21 cellular contexts compared by ENCODE assay signal in the genomic region with DNA sequence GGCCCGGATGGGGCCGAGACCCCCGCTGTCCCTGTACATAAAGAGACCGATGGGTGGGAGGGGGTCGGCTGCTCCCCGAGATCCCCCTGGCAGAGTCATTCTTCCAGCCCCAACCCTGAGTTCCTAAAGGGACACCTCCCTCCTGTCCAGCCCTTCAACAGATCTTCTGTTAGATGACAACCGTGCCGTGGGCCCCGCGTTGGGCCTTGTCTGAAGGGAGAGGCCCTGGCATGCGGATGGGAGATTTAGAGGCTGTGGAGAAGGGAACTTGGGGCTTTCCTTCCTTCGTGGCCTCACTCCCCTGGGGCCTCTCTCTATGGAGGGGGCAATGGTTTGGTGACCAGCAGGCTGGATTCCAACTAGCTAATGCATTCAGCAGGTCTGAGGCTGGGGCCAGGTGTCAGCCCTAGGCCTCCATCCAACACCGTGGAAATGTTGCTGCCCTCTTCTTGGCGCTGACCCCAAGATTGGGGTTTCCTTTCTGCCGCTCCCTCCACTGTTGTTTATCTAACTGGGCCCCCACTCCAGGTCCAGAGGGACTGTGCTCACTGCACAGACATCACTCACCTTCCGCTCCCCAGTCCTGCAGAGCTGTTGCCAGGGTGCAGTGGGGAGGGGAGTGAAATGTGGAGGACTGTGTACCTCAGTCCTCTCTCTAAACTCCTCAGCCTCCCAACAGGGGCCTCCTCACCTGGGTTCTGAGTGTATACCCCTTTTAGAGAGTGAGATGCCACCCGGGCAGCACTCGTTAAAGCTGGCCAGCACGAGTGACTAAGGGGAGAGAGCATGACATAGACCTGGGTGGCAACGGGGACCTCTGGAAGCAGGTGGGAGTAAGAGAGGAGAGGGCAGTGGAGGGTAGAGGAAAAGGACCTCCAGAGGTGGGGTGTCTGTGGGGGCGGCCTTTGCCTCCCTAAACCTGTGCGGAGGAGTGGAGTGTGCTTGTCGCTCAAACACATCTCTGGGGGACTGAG. TPM values are rescaled to one million over a fixed set of nuclear protein-coding genes. Genes with fewer than 3 reads are reported as not detected.
A peak's percentile ranks its signal among the peaks of the same experiment; 100 is the strongest.
DNase-seq lines count a peak whose midpoint lies in the region; ATAC-seq and TF ChIP-seq lines count a peak whose summit lies in the region.
"Had no signal": no experiment of that assay in that cellular context is flagged by ENCODE, and none has a peak within 500 bp of the region (broad histone marks: within the 10 kb centered on the region; RNA-seq: fewer than 3 reads in every experiment).

No MANE protein-coding gene starts in this region.

- no peaks in the 10 kb centered on the region for H3K36me3 ChIP-seq in GM23338 (ENCODE audit: insufficient read depth)
- H3K36me3 ChIP-seq: adrenal gland, spleen, stomach had no signal

- intact Hi-C loops in activated T-helper 2 cell treated with anti-CD3 and anti-CD28 coated beads, Interferon-gamma antibody, Interleukin-2, Interleukin-4, amounts not matched to agents 10 μg/mL and 5 μg/mL and 100 μg/mL, durations not matched to agents 14 hours and 24 hours and 36 hours (cut with micrococcal nuclease): loop anchor here (2.0 kb wide), 1 partner anchor 36 kb away; a partner anchor contains a TSS

- H3K4me2 ChIP-seq in GM23338: peak overlapping the region; percentile 71; the same call in 1 of the 2 replicates

- POLR2A ChIA-PET in naive thymus-derived CD8-positive, alpha-beta T cell (lab: Charles Lee): interaction anchor here (1.0 kb wide), 1 partner anchor 20 kb away, joined by 5 read pairs; no protein-coding TSS in a partner anchor

- ATAC-seq in GM23338 (no peak), GM21515 (IDR thresholded peaks at IDR 0.05; ENCODE audit: unreplicated experiment) (no peak)
- ATAC-seq in naive thymus-derived CD8-positive, alpha-beta T cell: no peak

- DNase-seq in GM23338 (ENCODE audit: low spot score) (no peak), mucosa of gallbladder (ENCODE audit: low spot score) (no peak)
- no peak for DNase-seq in activated T-helper 2 cell treated with anti-CD3 and anti-CD28 coated beads, Interferon-gamma antibody, Interleukin-2, Interleukin-4, amounts not matched to agents 10 μg/mL and 5 μg/mL and 100 μg/mL, durations not matched to agents 14 hours and 24 hours and 36 hours (ENCODE audit: low spot score)
- no peak for DNase-seq in naive thymus-derived CD8-positive, alpha-beta T cell
- no peak for DNase-seq in activated CD4-positive, alpha-beta T cell treated with anti-CD3 and anti-CD28 coated beads, Interleukin-2, amount 50 U/mL, for 1 hour
- DNase-seq: activated CD8-positive, alpha-beta memory T cell treated with anti-CD3 and anti-CD28 coated beads, Interleukin-2, amount 50 U/mL, for 4 hours; activated effector memory CD4-positive, alpha-beta T cell treated with anti-CD3 and anti-CD28 coated beads, Interleukin-2, amount 50 U/mL, for 16 hours; adrenal gland; CD4-positive, alpha-beta T cell; mammary epithelial cell; NCI-H1436 treated with DMSO at 0.1 percent for 48 hours; NCI-H510A treated with DMSO at 0.1 percent for 48 hours; spleen; stomach; WERI-Rb-1 had no signal

- H3K27me3 ChIP-seq in GM23338 (ENCODE audit: insufficient read depth): peaks cover 35% of the 10 kb centered on the region

- H3K27ac ChIP-seq in GM23338 (ENCODE audit: low read depth): no peak overlapping the region
- H3K27ac ChIP-seq: adrenal gland, SK-N-MC, spleen, stomach had no signal

- no peaks in the 10 kb centered on the region for H3K9me3 Mint-ChIP-seq in GM23338
- H3K9me3 Mint-ChIP-seq in activated T-helper 2 cell treated with anti-CD3 and anti-CD28 coated beads, Interferon-gamma antibody, Interleukin-2, Interleukin-4, amounts not matched to agents 10 μg/mL and 5 μg/mL and 100 μg/mL, durations not matched to agents 14 hours and 24 hours and 36 hours: no peaks in the 10 kb centered on the region
- H3K9me3 Mint-ChIP-seq in naive thymus-derived CD8-positive, alpha-beta T cell: no peaks in the 10 kb centered on the region
- H3K9me3 Mint-ChIP-seq: CD4-positive, alpha-beta T cell; dendritic cell treated with granulocyte-macrophage colony-stimulating factor and Interleukin-4, amounts not matched to agents 40 ng/mL and 50 ng/mL, for 4 days; type B pancreatic cell had no signal

- TF ChIP-seq CTCF in GM23338 (conservative IDR thresholded peaks at IDR 0.05; ENCODE audit: low read depth in 2 of 2): no peak

- H3K27ac Mint-ChIP-seq in GM23338: no peak overlapping the region
- H3K27ac Mint-ChIP-seq in activated T-helper 2 cell treated with anti-CD3 and anti-CD28 coated beads, Interferon-gamma antibody, Interleukin-2, Interleukin-4, amounts not matched to agents 10 μg/mL and 5 μg/mL and 100 μg/mL, durations not matched to agents 14 hours and 24 hours and 36 hours: no peak overlapping the region
- H3K27ac Mint-ChIP-seq in naive thymus-derived CD8-positive, alpha-beta T cell: peak overlapping the region in 1 of 10 donors; percentile 9
- H3K27ac Mint-ChIP-seq: CD4-positive, alpha-beta T cell; dendritic cell treated with granulocyte-macrophage colony-stimulating factor and Interleukin-4, amounts not matched to agents 40 ng/mL and 50 ng/mL, for 4 days; type B pancreatic cell had no signal

- peaks cover 9% of the 10 kb centered on the region for H3K4me1 Mint-ChIP-seq in GM23338
- H3K4me1 Mint-ChIP-seq in activated T-helper 2 cell treated with anti-CD3 and anti-CD28 coated beads, Interferon-gamma antibody, Interleukin-2, Interleukin-4, amounts not matched to agents 10 μg/mL and 5 μg/mL and 100 μg/mL, durations not matched to agents 14 hours and 24 hours and 36 hours (ENCODE audit: low read depth): peaks cover 1% of the 10 kb centered on the region
- peaks cover 5 to 8% (median 6%) of the 10 kb centered on the region in 4 donors for H3K4me1 Mint-ChIP-seq in naive thymus-derived CD8-positive, alpha-beta T cell

- H3K4me3 ChIP-seq in GM23338: peak overlapping the region; percentile 42; the same call in 1 of the 2 replicates
- H3K4me3 ChIP-seq: SK-N-MC had no signal

- H3F3A ChIP-seq in GM23338 (replicated peaks; ENCODE audit: low read depth): 0 out of 2 replicates have a peak, but pooled peaks cover 8% of the 10 kb centered on the region

- H3K36me3 Mint-ChIP-seq in GM23338 (ENCODE audit: low read depth): peaks cover 6% of the 10 kb centered on the region; the same call in 2 of the 3 replicates
- no peaks in the 10 kb centered on the region for H3K36me3 Mint-ChIP-seq in activated T-helper 2 cell treated with anti-CD3 and anti-CD28 coated beads, Interferon-gamma antibody, Interleukin-2, Interleukin-4, amounts not matched to agents 10 μg/mL and 5 μg/mL and 100 μg/mL, durations not matched to agents 14 hours and 24 hours and 36 hours (ENCODE audit: low read depth)
- peaks cover 0 to 2% (median 0%) of the 10 kb centered on the region in 3 donors for H3K36me3 Mint-ChIP-seq in naive thymus-derived CD8-positive, alpha-beta T cell
- H3K36me3 Mint-ChIP-seq: type B pancreatic cell had no signal

- no peaks in the 10 kb centered on the region for H3K9me2 ChIP-seq in GM23338 (ENCODE audit: insufficient read depth)

- no peak overlapping the region for H2AFZ ChIP-seq in GM23338

- H4K20me1 ChIP-seq in GM23338 (replicated peaks; ENCODE audit: insufficient read depth): no peaks in the 10 kb centered on the region

- peaks cover 30% of the 10 kb centered on the region for H3K27me3 Mint-ChIP-seq in GM23338 (ENCODE audit: insufficient read depth, low read depth, poor library complexity)
- peaks cover 57% of the 10 kb centered on the region for H3K27me3 Mint-ChIP-seq in activated T-helper 2 cell treated with anti-CD3 and anti-CD28 coated beads, Interferon-gamma antibody, Interleukin-2, Interleukin-4, amounts not matched to agents 10 μg/mL and 5 μg/mL and 100 μg/mL, durations not matched to agents 14 hours and 24 hours and 36 hours (ENCODE audit: low read depth)
- peaks cover 29 to 67% (median 48%) of the 10 kb centered on the region in 5 donors for H3K27me3 Mint-ChIP-seq in naive thymus-derived CD8-positive, alpha-beta T cell

- no peaks in the 10 kb centered on the region for H3K79me2 ChIP-seq in GM23338 (replicated peaks; ENCODE audit: insufficient read depth)

- no peaks in the 10 kb centered on the region for H3K4me1 ChIP-seq in GM23338 (ENCODE audit: insufficient read depth)

- 0 out of 3 replicates have a peak overlapping the region, but pooled peaks have one; percentile 20 for H3K4me3 Mint-ChIP-seq in GM23338
- peak overlapping the region; percentile 19 for H3K4me3 Mint-ChIP-seq in activated T-helper 2 cell treated with anti-CD3 and anti-CD28 coated beads, Interferon-gamma antibody, Interleukin-2, Interleukin-4, amounts not matched to agents 10 μg/mL and 5 μg/mL and 100 μg/mL, durations not matched to agents 14 hours and 24 hours and 36 hours (ENCODE audit: low read depth)
- H3K4me3 Mint-ChIP-seq in naive thymus-derived CD8-positive, alpha-beta T cell: peak overlapping the region in 9 of 10 donors; percentile 12 to 58 (median 49)
- H3K4me3 Mint-ChIP-seq: CD4-positive, alpha-beta T cell; dendritic cell treated with granulocyte-macrophage colony-stimulating factor and Interleukin-4, amounts not matched to agents 40 ng/mL and 50 ng/mL, for 4 days; type B pancreatic cell had no signal

RNA-seq across cellular contexts. Expression of a gene that starts 6.7 kb away (rescaled TPM):
- total RNA-seq in GM23338 (2014; rRNA removed; shearing (Covaris generic)): 11.5 and 14.6 TPM in 2 replicates
- polyA plus RNA-seq in GM23338 (2016; fragmentation: Nextera tagmentation; extraction: Ambion mirVana): 0.91 and 1.5 TPM in 2 replicates
- total RNA-seq in activated T-helper 2 cell treated with anti-CD3 and anti-CD28 coated beads, Interferon-gamma antibody, Interleukin-2, Interleukin-4, amounts not matched to agents 10 μg/mL and 5 μg/mL and 100 μg/mL, durations not matched to agents 14 hours and 24 hours and 36 hours: 0.05 TPM in 1 of 2 replicates, not detected in the other
- not detected for total RNA-seq in naive thymus-derived CD8-positive, alpha-beta T cell
- not detected for polyA plus RNA-seq in naive thymus-derived CD8-positive, alpha-beta T cell
- 0.12 TPM for total RNA-seq in mucosa of gallbladder
- total RNA-seq: CD4-positive, alpha-beta T cell; mammary epithelial cell; MCF 10A; T-helper 2 cell treated with Interferon-gamma antibody and Interleukin-4, amounts not matched to agents 100 ng/mL and 5 ng/mL, for 36 hours had no signal

RNA-seq across cellular contexts. Expression of a gene that starts 11.6 kb away (rescaled TPM):
- 19.8 and 25.9 TPM in 2 replicates for total RNA-seq in GM23338 (2014; rRNA removed; shearing (Covaris generic))
- polyA plus RNA-seq in GM23338 (2016; fragmentation: Nextera tagmentation; extraction: Ambion mirVana): 12.8 and 14.6 TPM in 2 replicates
- 23.8 and 25.1 TPM in 2 replicates for total RNA-seq in activated T-helper 2 cell treated with anti-CD3 and anti-CD28 coated beads, Interferon-gamma antibody, Interleukin-2, Interleukin-4, amounts not matched to agents 10 μg/mL and 5 μg/mL and 100 μg/mL, durations not matched to agents 14 hours and 24 hours and 36 hours
- total RNA-seq in naive thymus-derived CD8-positive, alpha-beta T cell: 10 to 100 TPM; 11.4 to 14.4 TPM
- 1 to 10 TPM; 2.7 to 4.1 (median 3.6) TPM for polyA plus RNA-seq in naive thymus-derived CD8-positive, alpha-beta T cell
- 10.9 TPM for total RNA-seq in mucosa of gallbladder

RNA-seq across cellular contexts. Expression of a gene that starts 19.6 kb away (rescaled TPM):
- total RNA-seq in GM23338 (2014; rRNA removed; shearing (Covaris generic)): 30.5 and 30.9 TPM in 2 replicates
- polyA plus RNA-seq in GM23338 (2016; fragmentation: Nextera tagmentation; extraction: Ambion mirVana): 14.0 and 14.7 TPM in 2 replicates
- total RNA-seq in activated T-helper 2 cell treated with anti-CD3 and anti-CD28 coated beads, Interferon-gamma antibody, Interleukin-2, Interleukin-4, amounts not matched to agents 10 μg/mL and 5 μg/mL and 100 μg/mL, durations not matched to agents 14 hours and 24 hours and 36 hours: 27.6 and 29.6 TPM in 2 replicates
- 10 to 100 TPM; 18.0 to 18.3 TPM for total RNA-seq in naive thymus-derived CD8-positive, alpha-beta T cell
- polyA plus RNA-seq in naive thymus-derived CD8-positive, alpha-beta T cell: 10 to 100 TPM; 31.9 to 40.1 (median 39.0) TPM
- 50.8 TPM for total RNA-seq in mucosa of gallbladder

RNA-seq across cellular contexts. Expression of a gene that starts 30.1 kb away (rescaled TPM):
- total RNA-seq in GM23338 (2014; rRNA removed; shearing (Covaris generic)): 2,361 and 2,444 TPM in 2 replicates
- polyA plus RNA-seq in GM23338 (2016; fragmentation: Nextera tagmentation; extraction: Ambion mirVana): 1,345 and 1,425 TPM in 2 replicates
- total RNA-seq in activated T-helper 2 cell treated with anti-CD3 and anti-CD28 coated beads, Interferon-gamma antibody, Interleukin-2, Interleukin-4, amounts not matched to agents 10 μg/mL and 5 μg/mL and 100 μg/mL, durations not matched to agents 14 hours and 24 hours and 36 hours: 2,402 and 2,404 TPM in 2 replicates
- 100 to 1,000 TPM; 480 to 502 TPM for total RNA-seq in naive thymus-derived CD8-positive, alpha-beta T cell
- polyA plus RNA-seq in naive thymus-derived CD8-positive, alpha-beta T cell: 100 to 1,000 TPM; 420 to 607 (median 518) TPM
- total RNA-seq in mucosa of gallbladder: 893 TPM

RNA-seq across cellular contexts. Expression of a gene that starts 36.2 kb away (rescaled TPM):
- 19.8 and 23.2 TPM in 2 replicates for total RNA-seq in GM23338 (2014; rRNA removed; shearing (Covaris generic))
- 5.5 and 6.5 TPM in 2 replicates for polyA plus RNA-seq in GM23338 (2016; fragmentation: Nextera tagmentation; extraction: Ambion mirVana)
- 21.6 and 22.9 TPM in 2 replicates for total RNA-seq in activated T-helper 2 cell treated with anti-CD3 and anti-CD28 coated beads, Interferon-gamma antibody, Interleukin-2, Interleukin-4, amounts not matched to agents 10 μg/mL and 5 μg/mL and 100 μg/mL, durations not matched to agents 14 hours and 24 hours and 36 hours
- total RNA-seq in naive thymus-derived CD8-positive, alpha-beta T cell: 10 to 100 TPM; 23.8 to 24.1 TPM
- 10 to 100 TPM in 1 of 3 donors, 1 to 10 TPM in 2; 5.2 to 13.5 (median 6.3) TPM for polyA plus RNA-seq in naive thymus-derived CD8-positive, alpha-beta T cell
- total RNA-seq in mucosa of gallbladder: 28.6 TPM

Comparison
In these comparisons a context has a peak if more than half of its experiments do, and no peak if none do; other contexts are left out.
1. RNA of a gene that starts 6.7 kb away (total RNA-seq): 11.5 to 14.6 TPM in GM23338; 0.12 TPM in mucosa of gallbladder (single experiment), not detected in naive thymus-derived CD8-positive, alpha-beta T cell and 0.05 TPM in activated T-helper 2 cell treated with anti-CD3 and anti-CD28 coated beads, Interferon-gamma antibody, Interleukin-2, Interleukin-4, amounts not matched to agents 10 μg/mL and 5 μg/mL and 100 μg/mL, durations not matched to agents 14 hours and 24 hours and 36 hours; every median in the first group is over 10 times any median in the second.
2. Peak in every context shown above with its lines, with median percentiles within 50 percentile points of each other: H3K4me3 Mint-ChIP-seq.